37 cellular contexts compared by ENCODE assay signal in the genomic region with DNA sequence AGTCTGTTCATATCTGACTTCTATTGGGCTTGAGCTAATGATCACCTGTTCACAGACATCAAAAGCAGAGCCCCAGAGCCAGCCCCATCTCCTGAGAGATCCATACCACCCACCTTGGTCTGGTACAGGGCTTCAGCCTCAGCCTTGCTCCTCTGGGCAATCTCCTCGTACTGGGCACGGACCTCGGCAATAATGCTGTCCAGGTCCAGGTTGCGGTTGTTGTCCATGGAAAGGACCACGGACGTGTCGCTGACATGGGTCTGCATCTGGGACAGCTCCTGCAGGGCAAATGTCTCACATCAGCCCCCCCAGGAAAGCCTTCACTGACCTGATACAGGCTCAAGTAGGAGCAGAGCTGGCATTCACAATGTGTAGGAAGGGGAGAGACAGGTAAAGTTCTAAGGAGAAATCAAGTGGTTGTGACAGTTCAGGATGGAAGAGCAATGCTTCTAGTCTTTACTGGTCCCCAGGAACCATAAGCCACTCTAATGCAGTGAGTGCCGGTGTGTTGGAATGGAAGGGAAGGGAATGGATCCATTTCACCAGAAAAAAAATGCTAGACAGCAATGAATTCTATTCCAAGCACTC. TPM values are rescaled to one million over a fixed set of nuclear protein-coding genes. Genes with fewer than 3 reads are reported as not detected.
"Had no signal": no experiment of that assay in that cellular context is flagged by ENCODE, and none has a peak within 500 bp of the region (broad histone marks: within the 10 kb centered on the region; RNA-seq: fewer than 3 reads in every experiment).

No MANE protein-coding gene starts in this region.

- H3K9me3 Mint-ChIP-seq: activated B cell treated with CpG ODN at 0.5 μM for 24 hours; activated CD4-positive, alpha-beta memory T cell treated with anti-CD3 and anti-CD28 coated beads for 36 hours; activated CD4-positive, alpha-beta T cell treated with anti-CD3 and anti-CD28 coated beads, Interleukin-2, amount 10 ng/mL, durations not matched to agents 24 days and 14 days; activated naive CD4-positive, alpha-beta T cell treated with anti-CD3 and anti-CD28 coated beads, Interleukin-2, amount 10 ng/mL, durations not matched to agents 7 days and 5 days; activated naive CD4-positive, alpha-beta T cell treated with anti-CD3 and anti-CD28 coated beads, Interleukin-2, amount 50 U/mL, for 24 hours; activated naive CD8-positive, alpha-beta T cell treated with anti-CD3 and anti-CD28 coated beads, Interleukin-2, amount 10 ng/mL, durations not matched to agents 7 days and 5 days; activated naive CD8-positive, alpha-beta T cell treated with anti-CD3 and anti-CD28 coated beads, Interleukin-2, amount 50 U/mL, for 24 hours; activated T-cell treated with anti-CD3 and anti-CD28 coated beads, Interleukin-2, amount 50 U/mL, for 24 hours; activated T-helper 2 cell treated with anti-CD3 and anti-CD28 coated beads, Interferon-gamma antibody, Interleukin-2, Interleukin-4, amounts not matched to agents 10 μg/mL and 5 μg/mL and 100 μg/mL, durations not matched to agents 14 hours and 24 hours and 36 hours; central memory CD8-positive, alpha-beta T cell; T-helper 1 cell treated with Interleukin-12 subunit alpha and Interleukin-12 subunit beta and Interleukin-4 antibody, amounts not matched to agents 30 μg/mL and 1 μg/mL, for 36 hours; T-helper 2 cell treated with Interferon-gamma antibody and Interleukin-4, amounts not matched to agents 5 μg/mL and 100 μg/mL, for 36 hours had no signal

- H3K36me3 Mint-ChIP-seq: activated CD4-positive, alpha-beta memory T cell treated with anti-CD3 and anti-CD28 coated beads for 36 hours; activated CD8-positive, alpha-beta memory T cell treated with anti-CD3 and anti-CD28 coated beads, Interleukin-2, amount 10 ng/mL, durations not matched to agents 7 days and 5 days; activated naive CD4-positive, alpha-beta T cell treated with anti-CD3 and anti-CD28 coated beads, Interleukin-2, amount 10 ng/mL, durations not matched to agents 7 days and 5 days; activated naive CD4-positive, alpha-beta T cell treated with anti-CD3 and anti-CD28 coated beads, Interleukin-2, amount 50 U/mL, for 24 hours; activated naive CD8-positive, alpha-beta T cell treated with anti-CD3 and anti-CD28 coated beads, Interleukin-2, amount 10 ng/mL, durations not matched to agents 7 days and 5 days; brain had no signal

- H3K27me3 Mint-ChIP-seq: activated naive CD4-positive, alpha-beta T cell treated with anti-CD3 and anti-CD28 coated beads, Interleukin-2, amount 50 U/mL, for 24 hours; activated naive CD8-positive, alpha-beta T cell; activated naive CD8-positive, alpha-beta T cell treated with anti-CD3 and anti-CD28 coated beads, Interleukin-2, amount 50 U/mL, for 24 hours; activated T-cell treated with anti-CD3 and anti-CD28 coated beads, Interleukin-2, amount 50 U/mL, for 24 hours had no signal

- DNase-seq: activated B cell treated with CpG ODN at 0.5 μM for 24 hours; activated CD4-positive, alpha-beta memory T cell treated with anti-CD3 and anti-CD28 coated beads for 36 hours; activated CD4-positive, alpha-beta T cell treated with anti-CD3 and anti-CD28 coated beads for 4 hours; activated CD4-positive, alpha-beta T cell treated with anti-CD3 and anti-CD28 coated beads, Interleukin-2, amount 10 ng/mL, durations not matched to agents 24 days and 14 days; activated CD4-positive, alpha-beta T cell treated with anti-CD3 and anti-CD28 coated beads, Interleukin-2, amount 50 U/mL, for 1 hour; activated CD4-positive, alpha-beta T cell treated with anti-CD3 and anti-CD28 coated beads, Interleukin-2, amount 50 U/mL, for 4 hours; activated CD4-positive, CD25-positive, alpha-beta regulatory T cell treated with anti-CD3 and anti-CD28 coated beads, Interleukin-2, amount 50 U/mL, for 72 hours; activated CD8-positive, alpha-beta memory T cell treated with anti-CD3 and anti-CD28 coated beads for 24 hours; activated CD8-positive, alpha-beta memory T cell treated with anti-CD3 and anti-CD28 coated beads, Interleukin-2, amount 10 ng/mL, durations not matched to agents 7 days and 5 days; activated CD8-positive, alpha-beta memory T cell treated with anti-CD3 and anti-CD28 coated beads, Interleukin-2, amount 50 U/mL, for 48 hours; activated CD8-positive, alpha-beta T cell treated with anti-CD3 and anti-CD28 coated beads, Interleukin-2, amount 10 ng/mL, durations not matched to agents 7 days and 5 days; activated effector memory CD4-positive, alpha-beta T cell treated with Interleukin-2 at 50 U/mL for 16 hours; activated gamma-delta T cell; activated naive CD4-positive, alpha-beta T cell treated with anti-CD3 and anti-CD28 coated beads, Interleukin-2, amount 10 ng/mL, durations not matched to agents 7 days and 5 days; activated naive CD4-positive, alpha-beta T cell treated with Interleukin-2 at 50 U/mL for 16 hours; activated naive CD8-positive, alpha-beta T cell treated with anti-CD3 and anti-CD28 coated beads, Interleukin-2, amount 10 ng/mL, durations not matched to agents 7 days and 5 days; activated naive CD8-positive, alpha-beta T cell treated with anti-CD3 and anti-CD28 coated beads, Interleukin-2, amount 50 U/mL, for 24 hours; activated T-cell treated with anti-CD3 and anti-CD28 coated beads, Interleukin-2, amount 50 U/mL, for 24 hours; activated T-cell treated with anti-CD3 and anti-CD28 coated beads, Interleukin-2, amount 50 U/mL, for 48 hours; amygdala; anterior cingulate cortex; caudate nucleus; cerebellar nuclear complex; T-helper 1 cell; T-helper 2 cell; T-helper 9 cell had no signal

- H3K4me3 Mint-ChIP-seq: activated B cell treated with CpG ODN at 0.5 μM for 24 hours; activated CD4-positive, alpha-beta memory T cell treated with anti-CD3 and anti-CD28 coated beads for 36 hours; activated CD4-positive, alpha-beta T cell treated with anti-CD3 and anti-CD28 coated beads, Interleukin-2, amount 10 ng/mL, durations not matched to agents 24 days and 14 days; activated CD8-positive, alpha-beta memory T cell treated with anti-CD3 and anti-CD28 coated beads, Interleukin-2, amount 10 ng/mL, durations not matched to agents 7 days and 5 days; activated CD8-positive, alpha-beta T cell treated with anti-CD3 and anti-CD28 coated beads, Interleukin-2, amount 10 ng/mL, durations not matched to agents 7 days and 5 days; activated naive CD4-positive, alpha-beta T cell treated with anti-CD3 and anti-CD28 coated beads, Interleukin-2, amount 10 ng/mL, durations not matched to agents 7 days and 5 days; activated naive CD4-positive, alpha-beta T cell treated with anti-CD3 and anti-CD28 coated beads, Interleukin-2, amount 50 U/mL, for 24 hours; activated naive CD8-positive, alpha-beta T cell; activated naive CD8-positive, alpha-beta T cell treated with anti-CD3 and anti-CD28 coated beads, Interleukin-2, amount 10 ng/mL, durations not matched to agents 7 days and 5 days; activated naive CD8-positive, alpha-beta T cell treated with anti-CD3 and anti-CD28 coated beads, Interleukin-2, amount 50 U/mL, for 24 hours; activated T-cell treated with anti-CD3 and anti-CD28 coated beads, Interleukin-2, amount 50 U/mL, for 24 hours; brain; central memory CD8-positive, alpha-beta T cell; T-helper 1 cell treated with Interleukin-12 subunit alpha and Interleukin-12 subunit beta and Interleukin-4 antibody, amounts not matched to agents 30 μg/mL and 1 μg/mL, for 36 hours; T-helper 2 cell treated with Interferon-gamma antibody and Interleukin-4, amounts not matched to agents 5 μg/mL and 100 μg/mL, for 36 hours had no signal

- H3K4me1 Mint-ChIP-seq: activated B cell treated with CpG ODN at 0.5 μM for 24 hours; activated CD4-positive, alpha-beta T cell treated with anti-CD3 and anti-CD28 coated beads, Interleukin-2, amount 10 ng/mL, durations not matched to agents 24 days and 14 days; activated CD8-positive, alpha-beta memory T cell treated with anti-CD3 and anti-CD28 coated beads, Interleukin-2, amount 10 ng/mL, durations not matched to agents 7 days and 5 days; activated naive CD4-positive, alpha-beta T cell treated with anti-CD3 and anti-CD28 coated beads, Interleukin-2, amount 10 ng/mL, durations not matched to agents 7 days and 5 days; activated naive CD4-positive, alpha-beta T cell treated with anti-CD3 and anti-CD28 coated beads, Interleukin-2, amount 50 U/mL, for 24 hours; activated naive CD8-positive, alpha-beta T cell treated with anti-CD3 and anti-CD28 coated beads, Interleukin-2, amount 10 ng/mL, durations not matched to agents 7 days and 5 days; activated naive CD8-positive, alpha-beta T cell treated with anti-CD3 and anti-CD28 coated beads, Interleukin-2, amount 50 U/mL, for 24 hours; central memory CD8-positive, alpha-beta T cell had no signal

- ATAC-seq: activated CD8-positive, alpha-beta memory T cell treated with anti-CD3 and anti-CD28 coated beads, Interleukin-2, amount 10 ng/mL, durations not matched to agents 7 days and 5 days; activated CD8-positive, alpha-beta T cell treated with anti-CD3 and anti-CD28 coated beads, Interleukin-2, amount 10 ng/mL, durations not matched to agents 7 days and 5 days; activated naive CD8-positive, alpha-beta T cell treated with anti-CD3 and anti-CD28 coated beads, Interleukin-2, amount 50 U/mL, for 24 hours had no signal

- H3K27ac Mint-ChIP-seq: activated B cell treated with CpG ODN at 0.5 μM for 24 hours; activated CD4-positive, alpha-beta memory T cell treated with anti-CD3 and anti-CD28 coated beads for 36 hours; activated CD4-positive, alpha-beta T cell treated with anti-CD3 and anti-CD28 coated beads, Interleukin-2, amount 10 ng/mL, durations not matched to agents 24 days and 14 days; activated CD8-positive, alpha-beta memory T cell treated with anti-CD3 and anti-CD28 coated beads, Interleukin-2, amount 10 ng/mL, durations not matched to agents 7 days and 5 days; activated CD8-positive, alpha-beta T cell treated with anti-CD3 and anti-CD28 coated beads, Interleukin-2, amount 10 ng/mL, durations not matched to agents 7 days and 5 days; activated naive CD4-positive, alpha-beta T cell treated with anti-CD3 and anti-CD28 coated beads, Interleukin-2, amount 10 ng/mL, durations not matched to agents 7 days and 5 days; activated naive CD4-positive, alpha-beta T cell treated with anti-CD3 and anti-CD28 coated beads, Interleukin-2, amount 50 U/mL, for 24 hours; activated naive CD8-positive, alpha-beta T cell; activated naive CD8-positive, alpha-beta T cell treated with anti-CD3 and anti-CD28 coated beads, Interleukin-2, amount 10 ng/mL, durations not matched to agents 7 days and 5 days; activated naive CD8-positive, alpha-beta T cell treated with anti-CD3 and anti-CD28 coated beads, Interleukin-2, amount 50 U/mL, for 24 hours; activated T-cell treated with anti-CD3 and anti-CD28 coated beads, Interleukin-2, amount 50 U/mL, for 24 hours; activated T-helper 2 cell treated with anti-CD3 and anti-CD28 coated beads, Interferon-gamma antibody, Interleukin-2, Interleukin-4, amounts not matched to agents 10 μg/mL and 5 μg/mL and 100 μg/mL, durations not matched to agents 14 hours and 24 hours and 36 hours; brain; T-helper 1 cell treated with Interleukin-12 subunit alpha and Interleukin-12 subunit beta and Interleukin-4 antibody, amounts not matched to agents 30 μg/mL and 1 μg/mL, for 36 hours; T-helper 2 cell treated with Interferon-gamma antibody and Interleukin-4, amounts not matched to agents 5 μg/mL and 100 μg/mL, for 36 hours had no signal

RNA-seq across cellular contexts. Expression of a gene that starts 5.2 kb away (rescaled TPM):
- total RNA-seq: activated B cell treated with CpG ODN at 0.5 μM for 24 hours; activated CD4-positive, alpha-beta memory T cell treated with anti-CD3 and anti-CD28 coated beads for 36 hours; activated CD4-positive, alpha-beta T cell treated with anti-CD3 and anti-CD28 coated beads, Interleukin-2, amount 10 ng/mL, durations not matched to agents 24 days and 14 days; activated CD8-positive, alpha-beta memory T cell treated with anti-CD3 and anti-CD28 coated beads, Interleukin-2, amount 10 ng/mL, durations not matched to agents 7 days and 5 days; activated CD8-positive, alpha-beta T cell treated with anti-CD3 and anti-CD28 coated beads, Interleukin-2, amount 10 ng/mL, durations not matched to agents 7 days and 5 days; activated naive CD8-positive, alpha-beta T cell treated with anti-CD3 and anti-CD28 coated beads, Interleukin-2, amount 10 ng/mL, durations not matched to agents 7 days and 5 days; activated T-helper 2 cell treated with anti-CD3 and anti-CD28 coated beads, Interferon-gamma antibody, Interleukin-2, Interleukin-4, amounts not matched to agents 10 μg/mL and 5 μg/mL and 100 μg/mL, durations not matched to agents 14 hours and 24 hours and 36 hours; ascending aorta; cardiac muscle cell had no signal

RNA-seq across cellular contexts. Expression of a gene that starts 12.8 kb away (rescaled TPM):
- total RNA-seq: activated B cell treated with CpG ODN at 0.5 μM for 24 hours; activated CD4-positive, alpha-beta memory T cell treated with anti-CD3 and anti-CD28 coated beads for 36 hours; activated CD8-positive, alpha-beta memory T cell treated with anti-CD3 and anti-CD28 coated beads, Interleukin-2, amount 10 ng/mL, durations not matched to agents 7 days and 5 days; activated CD8-positive, alpha-beta T cell treated with anti-CD3 and anti-CD28 coated beads, Interleukin-2, amount 10 ng/mL, durations not matched to agents 7 days and 5 days; activated naive CD8-positive, alpha-beta T cell treated with anti-CD3 and anti-CD28 coated beads, Interleukin-2, amount 10 ng/mL, durations not matched to agents 7 days and 5 days; activated T-helper 2 cell treated with anti-CD3 and anti-CD28 coated beads, Interferon-gamma antibody, Interleukin-2, Interleukin-4, amounts not matched to agents 10 μg/mL and 5 μg/mL and 100 μg/mL, durations not matched to agents 14 hours and 24 hours and 36 hours; ascending aorta; cardiac muscle cell; chondrocyte had no signal

RNA-seq across cellular contexts. Expression of a gene that starts 25.4 kb away (rescaled TPM):
- total RNA-seq: activated B cell treated with CpG ODN at 0.5 μM for 24 hours; activated CD4-positive, alpha-beta memory T cell treated with anti-CD3 and anti-CD28 coated beads for 36 hours; activated CD4-positive, alpha-beta T cell treated with anti-CD3 and anti-CD28 coated beads, Interleukin-2, amount 10 ng/mL, durations not matched to agents 24 days and 14 days; activated CD8-positive, alpha-beta T cell treated with anti-CD3 and anti-CD28 coated beads, Interleukin-2, amount 10 ng/mL, durations not matched to agents 7 days and 5 days; activated naive CD8-positive, alpha-beta T cell treated with anti-CD3 and anti-CD28 coated beads, Interleukin-2, amount 10 ng/mL, durations not matched to agents 7 days and 5 days; activated T-helper 2 cell treated with anti-CD3 and anti-CD28 coated beads, Interferon-gamma antibody, Interleukin-2, Interleukin-4, amounts not matched to agents 10 μg/mL and 5 μg/mL and 100 μg/mL, durations not matched to agents 14 hours and 24 hours and 36 hours; ascending aorta; cardiac muscle cell had no signal

RNA-seq across cellular contexts. Expression of a gene that starts 31.5 kb away (rescaled TPM):
- total RNA-seq: activated B cell treated with CpG ODN at 0.5 μM for 24 hours; activated CD4-positive, alpha-beta memory T cell treated with anti-CD3 and anti-CD28 coated beads for 36 hours; activated CD4-positive, alpha-beta T cell treated with anti-CD3 and anti-CD28 coated beads, Interleukin-2, amount 10 ng/mL, durations not matched to agents 24 days and 14 days; activated CD8-positive, alpha-beta memory T cell treated with anti-CD3 and anti-CD28 coated beads, Interleukin-2, amount 10 ng/mL, durations not matched to agents 7 days and 5 days; activated CD8-positive, alpha-beta T cell treated with anti-CD3 and anti-CD28 coated beads, Interleukin-2, amount 10 ng/mL, durations not matched to agents 7 days and 5 days; activated naive CD8-positive, alpha-beta T cell treated with anti-CD3 and anti-CD28 coated beads, Interleukin-2, amount 10 ng/mL, durations not matched to agents 7 days and 5 days; activated T-helper 2 cell treated with anti-CD3 and anti-CD28 coated beads, Interferon-gamma antibody, Interleukin-2, Interleukin-4, amounts not matched to agents 10 μg/mL and 5 μg/mL and 100 μg/mL, durations not matched to agents 14 hours and 24 hours and 36 hours; ascending aorta; bronchial epithelial cell; cardiac muscle cell; chondrocyte had no signal

RNA-seq across cellular contexts. Expression of a gene that starts 40.1 kb away (rescaled TPM):
- total RNA-seq: activated B cell treated with CpG ODN at 0.5 μM for 24 hours; activated CD4-positive, alpha-beta memory T cell treated with anti-CD3 and anti-CD28 coated beads for 36 hours; activated CD4-positive, alpha-beta T cell treated with anti-CD3 and anti-CD28 coated beads, Interleukin-2, amount 10 ng/mL, durations not matched to agents 24 days and 14 days; activated CD8-positive, alpha-beta memory T cell treated with anti-CD3 and anti-CD28 coated beads, Interleukin-2, amount 10 ng/mL, durations not matched to agents 7 days and 5 days; activated CD8-positive, alpha-beta T cell treated with anti-CD3 and anti-CD28 coated beads, Interleukin-2, amount 10 ng/mL, durations not matched to agents 7 days and 5 days; activated naive CD8-positive, alpha-beta T cell treated with anti-CD3 and anti-CD28 coated beads, Interleukin-2, amount 10 ng/mL, durations not matched to agents 7 days and 5 days; activated T-helper 2 cell treated with anti-CD3 and anti-CD28 coated beads, Interferon-gamma antibody, Interleukin-2, Interleukin-4, amounts not matched to agents 10 μg/mL and 5 μg/mL and 100 μg/mL, durations not matched to agents 14 hours and 24 hours and 36 hours; ascending aorta; cardiac muscle cell; chondrocyte had no signal
